1 cellular context compared by ENCODE assay signal in the genomic region with DNA sequence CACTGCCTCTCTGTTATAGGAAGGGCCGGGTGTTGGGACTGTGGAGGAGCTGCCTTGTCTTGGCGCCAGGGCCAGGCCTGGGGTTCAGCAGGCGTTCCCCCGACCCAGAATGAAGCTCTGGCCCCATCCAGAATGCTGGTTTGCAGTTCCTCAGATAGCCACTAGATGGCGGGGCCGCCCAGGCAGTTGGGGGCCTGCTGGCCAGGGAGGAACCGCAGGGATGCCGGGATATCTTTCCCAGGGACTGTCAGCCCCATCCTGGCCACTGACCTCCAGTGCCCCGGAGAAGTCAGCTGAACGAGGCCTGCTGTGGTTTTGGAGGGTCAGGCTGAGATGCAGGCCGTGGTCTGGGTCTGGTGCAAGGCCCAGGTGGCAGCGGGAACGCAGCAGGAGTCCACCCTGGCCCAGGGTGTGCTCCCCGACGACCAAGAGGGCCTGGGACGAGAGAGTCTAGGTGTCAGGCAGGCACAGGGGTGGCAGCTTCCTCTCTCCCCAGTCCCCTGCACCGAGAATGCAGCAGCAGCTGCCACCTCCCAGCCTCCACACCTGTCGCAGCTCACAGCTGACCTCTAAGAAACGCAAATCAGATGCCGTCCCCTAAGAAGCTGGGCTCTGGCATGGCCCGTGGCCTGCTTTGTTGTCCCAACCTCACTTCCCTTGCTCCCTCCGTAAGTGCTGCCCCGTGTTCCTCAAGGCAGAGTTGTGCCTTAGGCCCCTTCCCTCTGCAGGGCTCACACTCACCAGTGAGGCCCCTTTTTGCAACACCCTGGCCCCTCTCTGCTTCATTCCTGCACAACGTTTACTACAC.
TF ChIP-seq lines count a peak whose summit lies in the region.

No MANE protein-coding gene starts in this region.

TF ChIP-seq in HepG2, 621 proteins besides CTCF, POLR2A, EP300 and RAD21 (continued from another document and continues in another):
- peak; percentile 5 for TF ChIP-seq SOX5 (CRISPR knock-in tag; IDR thresholded peaks at IDR 0.05; ENCODE audit: borderline replicate concordance)
- TF ChIP-seq MEIS2 (CRISPR knock-in tag; IDR thresholded peaks at IDR 0.05): no peak; the same call in 1 of the 2 replicates
- no peak for TF ChIP-seq SMARCE1 (IDR thresholded peaks at IDR 0.05; ENCODE audit: borderline replicate concordance)
- no peak for TF ChIP-seq PHB2 (IDR thresholded peaks at IDR 0.05; ENCODE audit: partially characterized antibody)
- no peak for TF ChIP-seq EHMT2 (IDR thresholded peaks at IDR 0.05; ENCODE audit: borderline replicate concordance, low read depth, low read length)
- TF ChIP-seq ZNF441 (CRISPR knock-in tag; IDR thresholded peaks at IDR 0.05; ENCODE audit: borderline replicate concordance): no peak
- TF ChIP-seq POLR2AphosphoS2 (IDR thresholded peaks at IDR 0.05; ENCODE audit: low read depth, low read length): no peak
- TF ChIP-seq, protein P1, sequence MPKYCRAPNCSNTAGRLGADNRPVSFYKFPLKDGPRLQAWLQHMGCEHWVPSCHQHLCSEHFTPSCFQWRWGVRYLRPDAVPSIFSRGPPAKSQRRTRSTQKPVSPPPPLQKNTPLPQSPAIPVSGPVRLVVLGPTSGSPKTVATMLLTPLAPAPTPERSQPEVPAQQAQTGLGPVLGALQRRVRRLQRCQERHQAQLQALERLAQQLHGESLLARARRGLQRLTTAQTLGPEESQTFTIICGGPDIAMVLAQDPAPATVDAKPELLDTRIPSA (CRISPR knock-in tag; IDR thresholded peaks at IDR 0.05; ENCODE audit: borderline replicate concordance): no peak
- TF ChIP-seq, protein P2, sequence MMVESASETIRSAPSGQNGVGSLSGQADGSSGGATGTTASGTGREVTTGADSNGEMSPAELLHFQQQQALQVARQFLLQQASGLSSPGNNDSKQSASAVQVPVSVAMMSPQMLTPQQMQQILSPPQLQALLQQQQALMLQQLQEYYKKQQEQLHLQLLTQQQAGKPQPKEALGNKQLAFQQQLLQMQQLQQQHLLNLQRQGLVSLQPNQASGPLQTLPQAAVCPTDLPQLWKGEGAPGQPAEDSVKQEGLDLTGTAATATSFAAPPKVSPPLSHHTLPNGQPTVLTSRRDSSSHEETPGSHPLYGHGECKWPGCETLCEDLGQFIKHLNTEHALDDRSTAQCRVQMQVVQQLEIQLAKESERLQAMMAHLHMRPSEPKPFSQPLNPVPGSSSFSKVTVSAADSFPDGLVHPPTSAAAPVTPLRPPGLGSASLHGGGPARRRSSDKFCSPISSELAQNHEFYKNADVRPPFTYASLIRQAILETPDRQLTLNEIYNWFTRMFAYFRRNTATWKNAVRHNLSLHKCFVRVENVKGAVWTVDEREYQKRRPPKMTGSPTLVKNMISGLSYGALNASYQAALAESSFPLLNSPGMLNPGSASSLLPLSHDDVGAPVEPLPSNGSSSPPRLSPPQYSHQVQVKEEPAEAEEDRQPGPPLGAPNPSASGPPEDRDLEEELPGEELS (CRISPR knock-in tag; IDR thresholded peaks at IDR 0.05): peak; percentile 58
- TF ChIP-seq ATF1 (CRISPR knock-in tag; IDR thresholded peaks at IDR 0.05): no peak
- peak; percentile 32; the same call in 1 of the 2 replicates for TF ChIP-seq STAT5B (CRISPR knock-in tag; IDR thresholded peaks at IDR 0.05)
- TF ChIP-seq, protein P3, sequence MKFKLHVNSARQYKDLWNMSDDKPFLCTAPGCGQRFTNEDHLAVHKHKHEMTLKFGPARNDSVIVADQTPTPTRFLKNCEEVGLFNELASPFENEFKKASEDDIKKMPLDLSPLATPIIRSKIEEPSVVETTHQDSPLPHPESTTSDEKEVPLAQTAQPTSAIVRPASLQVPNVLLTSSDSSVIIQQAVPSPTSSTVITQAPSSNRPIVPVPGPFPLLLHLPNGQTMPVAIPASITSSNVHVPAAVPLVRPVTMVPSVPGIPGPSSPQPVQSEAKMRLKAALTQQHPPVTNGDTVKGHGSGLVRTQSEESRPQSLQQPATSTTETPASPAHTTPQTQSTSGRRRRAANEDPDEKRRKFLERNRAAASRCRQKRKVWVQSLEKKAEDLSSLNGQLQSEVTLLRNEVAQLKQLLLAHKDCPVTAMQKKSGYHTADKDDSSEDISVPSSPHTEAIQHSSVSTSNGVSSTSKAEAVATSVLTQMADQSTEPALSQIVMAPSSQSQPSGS (CRISPR knock-in tag; IDR thresholded peaks at IDR 0.05): peak; percentile 70; the same call in 1 of the 2 replicates
- TF ChIP-seq MTF2 (CRISPR knock-in tag; IDR thresholded peaks at IDR 0.05; ENCODE audit: borderline replicate concordance): no peak
- TF ChIP-seq SATB2 (CRISPR knock-in tag; IDR thresholded peaks at IDR 0.05): 0 out of 2 replicates have a peak, but pooled peaks have one; percentile 75
- peak; percentile 66; the same call in 1 of the 2 replicates for TF ChIP-seq REPIN1 (CRISPR knock-in tag; IDR thresholded peaks at IDR 0.05; ENCODE audit: borderline replicate concordance, low read depth)
- no peak for TF ChIP-seq SYNCRIP (IDR thresholded peaks at IDR 0.05; ENCODE audit: insufficient read depth, low read depth, low read length)
- TF ChIP-seq, protein P4, sequence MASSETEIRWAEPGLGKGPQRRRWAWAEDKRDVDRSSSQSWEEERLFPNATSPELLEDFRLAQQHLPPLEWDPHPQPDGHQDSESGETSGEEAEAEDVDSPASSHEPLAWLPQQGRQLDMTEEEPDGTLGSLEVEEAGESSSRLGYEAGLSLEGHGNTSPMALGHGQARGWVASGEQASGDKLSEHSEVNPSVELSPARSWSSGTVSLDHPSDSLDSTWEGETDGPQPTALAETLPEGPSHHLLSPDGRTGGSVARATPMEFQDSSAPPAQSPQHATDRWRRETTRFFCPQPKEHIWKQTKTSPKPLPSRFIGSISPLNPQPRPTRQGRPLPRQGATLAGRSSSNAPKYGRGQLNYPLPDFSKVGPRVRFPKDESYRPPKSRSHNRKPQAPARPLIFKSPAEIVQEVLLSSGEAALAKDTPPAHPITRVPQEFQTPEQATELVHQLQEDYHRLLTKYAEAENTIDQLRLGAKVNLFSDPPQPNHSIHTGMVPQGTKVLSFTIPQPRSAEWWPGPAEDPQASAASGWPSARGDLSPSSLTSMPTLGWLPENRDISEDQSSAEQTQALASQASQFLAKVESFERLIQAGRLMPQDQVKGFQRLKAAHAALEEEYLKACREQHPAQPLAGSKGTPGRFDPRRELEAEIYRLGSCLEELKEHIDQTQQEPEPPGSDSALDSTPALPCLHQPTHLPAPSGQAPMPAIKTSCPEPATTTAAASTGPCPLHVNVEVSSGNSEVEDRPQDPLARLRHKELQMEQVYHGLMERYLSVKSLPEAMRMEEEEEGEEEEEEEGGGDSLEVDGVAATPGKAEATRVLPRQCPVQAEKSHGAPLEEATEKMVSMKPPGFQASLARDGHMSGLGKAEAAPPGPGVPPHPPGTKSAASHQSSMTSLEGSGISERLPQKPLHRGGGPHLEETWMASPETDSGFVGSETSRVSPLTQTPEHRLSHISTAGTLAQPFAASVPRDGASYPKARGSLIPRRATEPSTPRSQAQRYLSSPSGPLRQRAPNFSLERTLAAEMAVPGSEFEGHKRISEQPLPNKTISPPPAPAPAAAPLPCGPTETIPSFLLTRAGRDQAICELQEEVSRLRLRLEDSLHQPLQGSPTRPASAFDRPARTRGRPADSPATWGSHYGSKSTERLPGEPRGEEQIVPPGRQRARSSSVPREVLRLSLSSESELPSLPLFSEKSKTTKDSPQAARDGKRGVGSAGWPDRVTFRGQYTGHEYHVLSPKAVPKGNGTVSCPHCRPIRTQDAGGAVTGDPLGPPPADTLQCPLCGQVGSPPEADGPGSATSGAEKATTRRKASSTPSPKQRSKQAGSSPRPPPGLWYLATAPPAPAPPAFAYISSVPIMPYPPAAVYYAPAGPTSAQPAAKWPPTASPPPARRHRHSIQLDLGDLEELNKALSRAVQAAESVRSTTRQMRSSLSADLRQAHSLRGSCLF (CRISPR knock-in tag; IDR thresholded peaks at IDR 0.05; ENCODE audit: borderline replicate concordance): no peak
- peak; percentile 16; the same call in 1 of the 2 replicates for TF ChIP-seq ZNF264 (CRISPR knock-in tag; IDR thresholded peaks at IDR 0.05)
- TF ChIP-seq KAT7 (CRISPR knock-in tag; IDR thresholded peaks at IDR 0.05; ENCODE audit: borderline replicate concordance): no peak; the same call in 1 of the 2 replicates
- TF ChIP-seq ZNF761 (CRISPR knock-in tag; conservative IDR thresholded peaks at IDR 0.05): peak; percentile 79; the same call in 1 of the 2 replicates
- TF ChIP-seq MED8 (CRISPR knock-in tag; IDR thresholded peaks at IDR 0.05; ENCODE audit: insufficient replicate concordance): no peak
- TF ChIP-seq MAF1 (CRISPR knock-in tag; IDR thresholded peaks at IDR 0.05; ENCODE audit: borderline replicate concordance): no peak
- TF ChIP-seq, protein P5, sequence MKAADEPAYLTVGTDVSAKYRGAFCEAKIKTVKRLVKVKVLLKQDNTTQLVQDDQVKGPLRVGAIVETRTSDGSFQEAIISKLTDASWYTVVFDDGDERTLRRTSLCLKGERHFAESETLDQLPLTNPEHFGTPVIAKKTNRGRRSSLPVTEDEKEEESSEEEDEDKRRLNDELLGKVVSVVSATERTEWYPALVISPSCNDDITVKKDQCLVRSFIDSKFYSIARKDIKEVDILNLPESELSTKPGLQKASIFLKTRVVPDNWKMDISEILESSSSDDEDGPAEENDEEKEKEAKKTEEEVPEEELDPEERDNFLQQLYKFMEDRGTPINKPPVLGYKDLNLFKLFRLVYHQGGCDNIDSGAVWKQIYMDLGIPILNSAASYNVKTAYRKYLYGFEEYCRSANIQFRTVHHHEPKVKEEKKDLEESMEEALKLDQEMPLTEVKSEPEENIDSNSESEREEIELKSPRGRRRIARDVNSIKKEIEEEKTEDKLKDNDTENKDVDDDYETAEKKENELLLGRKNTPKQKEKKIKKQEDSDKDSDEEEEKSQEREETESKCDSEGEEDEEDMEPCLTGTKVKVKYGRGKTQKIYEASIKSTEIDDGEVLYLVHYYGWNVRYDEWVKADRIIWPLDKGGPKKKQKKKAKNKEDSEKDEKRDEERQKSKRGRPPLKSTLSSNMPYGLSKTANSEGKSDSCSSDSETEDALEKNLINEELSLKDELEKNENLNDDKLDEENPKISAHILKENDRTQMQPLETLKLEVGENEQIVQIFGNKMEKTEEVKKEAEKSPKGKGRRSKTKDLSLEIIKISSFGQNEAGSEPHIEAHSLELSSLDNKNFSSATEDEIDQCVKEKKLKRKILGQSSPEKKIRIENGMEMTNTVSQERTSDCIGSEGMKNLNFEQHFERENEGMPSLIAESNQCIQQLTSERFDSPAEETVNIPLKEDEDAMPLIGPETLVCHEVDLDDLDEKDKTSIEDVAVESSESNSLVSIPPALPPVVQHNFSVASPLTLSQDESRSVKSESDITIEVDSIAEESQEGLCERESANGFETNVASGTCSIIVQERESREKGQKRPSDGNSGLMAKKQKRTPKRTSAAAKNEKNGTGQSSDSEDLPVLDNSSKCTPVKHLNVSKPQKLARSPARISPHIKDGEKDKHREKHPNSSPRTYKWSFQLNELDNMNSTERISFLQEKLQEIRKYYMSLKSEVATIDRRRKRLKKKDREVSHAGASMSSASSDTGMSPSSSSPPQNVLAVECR (CRISPR knock-in tag; IDR thresholded peaks at IDR 0.05; ENCODE audit: borderline replicate concordance): peak; percentile 50; the same call in 1 of the 2 replicates
- TF ChIP-seq, protein P6, sequence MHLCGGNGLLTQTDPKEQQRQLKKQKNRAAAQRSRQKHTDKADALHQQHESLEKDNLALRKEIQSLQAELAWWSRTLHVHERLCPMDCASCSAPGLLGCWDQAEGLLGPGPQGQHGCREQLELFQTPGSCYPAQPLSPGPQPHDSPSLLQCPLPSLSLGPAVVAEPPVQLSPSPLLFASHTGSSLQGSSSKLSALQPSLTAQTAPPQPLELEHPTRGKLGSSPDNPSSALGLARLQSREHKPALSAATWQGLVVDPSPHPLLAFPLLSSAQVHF (CRISPR knock-in tag; IDR thresholded peaks at IDR 0.05): no peak
- TF ChIP-seq ZNF12 (CRISPR knock-in tag; IDR thresholded peaks at IDR 0.05): no peak; the same call in 1 of the 2 replicates
- no peak; the same call in 1 of the 2 replicates for TF ChIP-seq NFKBIZ (CRISPR knock-in tag; IDR thresholded peaks at IDR 0.05)
- peak; percentile 92 for TF ChIP-seq PHF21A (CRISPR knock-in tag; IDR thresholded peaks at IDR 0.05)
- peak in 1 of 2 experiments; percentile 9; a peak in 2 of 4 replicates for TF ChIP-seq MAFK (conservative IDR thresholded peaks at IDR 0.05 in 1 of 2, IDR thresholded peaks at IDR 0.05 in 1 of 2; ENCODE audit: low read length in 2 of 2)
- TF ChIP-seq ZNF782 (CRISPR knock-in tag; IDR thresholded peaks at IDR 0.05; ENCODE audit: borderline replicate concordance): 0 out of 2 replicates have a peak, but pooled peaks have one; percentile 54
- TF ChIP-seq ZBTB7A (CRISPR knock-in tag; IDR thresholded peaks at IDR 0.05): no peak
- no peak for TF ChIP-seq ZNF24 (IDR thresholded peaks at IDR 0.05)
- TF ChIP-seq, protein P7, sequence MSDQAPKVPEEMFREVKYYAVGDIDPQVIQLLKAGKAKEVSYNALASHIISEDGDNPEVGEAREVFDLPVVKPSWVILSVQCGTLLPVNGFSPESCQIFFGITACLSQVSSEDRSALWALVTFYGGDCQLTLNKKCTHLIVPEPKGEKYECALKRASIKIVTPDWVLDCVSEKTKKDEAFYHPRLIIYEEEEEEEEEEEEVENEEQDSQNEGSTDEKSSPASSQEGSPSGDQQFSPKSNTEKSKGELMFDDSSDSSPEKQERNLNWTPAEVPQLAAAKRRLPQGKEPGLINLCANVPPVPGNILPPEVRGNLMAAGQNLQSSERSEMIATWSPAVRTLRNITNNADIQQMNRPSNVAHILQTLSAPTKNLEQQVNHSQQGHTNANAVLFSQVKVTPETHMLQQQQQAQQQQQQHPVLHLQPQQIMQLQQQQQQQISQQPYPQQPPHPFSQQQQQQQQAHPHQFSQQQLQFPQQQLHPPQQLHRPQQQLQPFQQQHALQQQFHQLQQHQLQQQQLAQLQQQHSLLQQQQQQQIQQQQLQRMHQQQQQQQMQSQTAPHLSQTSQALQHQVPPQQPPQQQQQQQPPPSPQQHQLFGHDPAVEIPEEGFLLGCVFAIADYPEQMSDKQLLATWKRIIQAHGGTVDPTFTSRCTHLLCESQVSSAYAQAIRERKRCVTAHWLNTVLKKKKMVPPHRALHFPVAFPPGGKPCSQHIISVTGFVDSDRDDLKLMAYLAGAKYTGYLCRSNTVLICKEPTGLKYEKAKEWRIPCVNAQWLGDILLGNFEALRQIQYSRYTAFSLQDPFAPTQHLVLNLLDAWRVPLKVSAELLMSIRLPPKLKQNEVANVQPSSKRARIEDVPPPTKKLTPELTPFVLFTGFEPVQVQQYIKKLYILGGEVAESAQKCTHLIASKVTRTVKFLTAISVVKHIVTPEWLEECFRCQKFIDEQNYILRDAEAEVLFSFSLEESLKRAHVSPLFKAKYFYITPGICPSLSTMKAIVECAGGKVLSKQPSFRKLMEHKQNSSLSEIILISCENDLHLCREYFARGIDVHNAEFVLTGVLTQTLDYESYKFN (CRISPR knock-in tag; conservative IDR thresholded peaks at IDR 0.05): no peak
- TF ChIP-seq MATR3 (CRISPR knock-in tag; IDR thresholded peaks at IDR 0.05): no peak
- TF ChIP-seq HNRNPH1 (optimal IDR thresholded peaks at IDR 0.05; ENCODE audit: low read depth, low read length): no peak
- TF ChIP-seq SIN3A (IDR thresholded peaks at IDR 0.05; ENCODE audit: borderline replicate concordance, low read depth, low read length): no peak
- TF ChIP-seq DNMT3B (CRISPR knock-in tag; conservative IDR thresholded peaks at IDR 0.05): no peak
- TF ChIP-seq ZFYVE20 (CRISPR knock-in tag; IDR thresholded peaks at IDR 0.05; ENCODE audit: borderline replicate concordance, low read depth): peak; percentile 50; the same call in 1 of the 2 replicates
- no peak for TF ChIP-seq ZNF234 (CRISPR knock-in tag; conservative IDR thresholded peaks at IDR 0.05)
- peak; percentile 83; the same call in 1 of the 2 replicates for TF ChIP-seq ZIK1 (CRISPR knock-in tag; IDR thresholded peaks at IDR 0.05; ENCODE audit: borderline replicate concordance, low read depth)
- TF ChIP-seq ZNF629 (CRISPR knock-in tag; conservative IDR thresholded peaks at IDR 0.05): peak; percentile 20
- peak; percentile 74; the same call in 1 of the 2 replicates for TF ChIP-seq ZNF768 (CRISPR knock-in tag; IDR thresholded peaks at IDR 0.05)
